8 cellular contexts compared by ENCODE assay signal in the genomic region with DNA sequence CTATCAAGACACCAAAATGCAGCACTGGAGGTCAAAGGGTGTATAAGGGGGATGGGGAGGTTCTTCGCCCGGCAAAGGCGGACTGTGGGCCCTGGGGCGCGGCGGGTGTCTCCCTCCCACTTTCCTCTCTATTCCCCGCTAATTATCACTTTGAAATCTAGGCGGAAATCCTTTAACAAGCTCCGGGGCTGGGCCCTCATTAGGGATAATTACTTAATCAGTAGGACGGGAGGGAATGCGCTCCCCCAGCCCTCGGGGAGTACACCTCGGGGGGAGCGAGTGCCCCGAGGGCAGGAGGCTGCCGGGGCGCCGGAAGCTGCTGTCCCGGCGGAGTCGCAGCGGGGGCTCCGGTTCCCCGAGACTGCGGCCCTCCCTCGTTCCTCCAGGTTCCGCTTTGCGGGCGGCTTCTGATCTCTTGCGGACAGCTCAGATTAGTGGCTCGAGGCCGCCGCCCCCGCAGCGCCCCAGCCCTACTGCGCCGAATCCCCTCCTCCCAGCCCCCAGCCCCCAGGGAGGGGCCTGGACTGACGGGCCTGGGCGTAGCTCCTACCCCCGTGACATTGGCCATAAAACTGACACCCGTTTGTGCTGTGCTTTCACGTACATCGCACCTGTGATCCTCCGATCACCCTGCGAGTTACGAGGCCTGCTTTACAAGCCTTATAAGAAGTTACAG. TPM values are rescaled to one million over a fixed set of nuclear protein-coding genes. Genes with fewer than 3 reads are reported as not detected.
DNase-seq lines count a peak whose midpoint lies in the region; ATAC-seq and TF ChIP-seq lines count a peak whose summit lies in the region.

No MANE protein-coding gene starts in this region.

- peak overlapping the region; percentile 71 for H3K4me2 ChIP-seq in IMR-90 (ENCODE audit: low read depth, low read length)

- no peak overlapping the region; the same call in 1 of the 2 replicates for H3K23ac ChIP-seq in IMR-90 (ENCODE audit: low read depth, low read length)

- peak overlapping the region; percentile 33; the same call in 1 of the 2 replicates for H3K4me3 ChIP-seq in IMR-90 (ENCODE audit: insufficient read depth, low read depth, low read length)

- no peaks in the 10 kb centered on the region for H3K4me1 ChIP-seq in IMR-90 (ENCODE audit: control insufficient read depth, insufficient read depth, low read length)

- H4K20me1 ChIP-seq in IMR-90 (ENCODE audit: insufficient read depth, low read length) = no peaks in the 10 kb centered on the region

- in situ Hi-C loops in GM18951 (cut with MboI; ENCODE audit: low sequenced_read_pairs, unreplicated experiment) (no loop called here), IMR-90 (cut with MboI; ENCODE audit: low sequenced_read_pairs) (no loop called here)

- peaks cover 6% of the 10 kb centered on the region; the same call in 1 of the 2 replicates for H3K9me1 ChIP-seq in IMR-90 (ENCODE audit: insufficient read depth, low read length)

- intact Hi-C loops in IMR-90 (cut with micrococcal nuclease) (no loop called here), activated B cell treated with CpG ODN at 0.5 μM for 24 hours (cut with micrococcal nuclease) (loop anchor here (2.0 to 5.0 kb wide), 2 partner anchors 41 to 213 kb away; partner anchors contain the start of genes FLOT1, IER3 and VARS2)

- peak overlapping the region; percentile 81 for H2AFZ ChIP-seq in IMR-90 (replicated peaks; ENCODE audit: low read length, poor library complexity)

- dilution Hi-C loops in IMR-90 (cut with HindIII; ENCODE audit: low sequenced_read_pairs, unreplicated experiment) = no loop called here

- H3K9me3 ChIP-seq in IMR-90 (ENCODE audit: control insufficient read depth, insufficient read depth, low read length) = peaks cover 6% of the 10 kb centered on the region

- no peak overlapping the region for H3K4ac ChIP-seq in IMR-90 (ENCODE audit: low read depth, low read length)

- H3K27me3 ChIP-seq in IMR-90 (ENCODE audit: control insufficient read depth, insufficient read depth, low read length) = peaks cover 73% of the 10 kb centered on the region

- H3K14ac ChIP-seq in IMR-90 (replicated peaks; ENCODE audit: low read depth, low read length) = no peak overlapping the region

- no peak overlapping the region for H2BK120ac ChIP-seq in IMR-90 (ENCODE audit: low read depth, low read length)

- H3K4me1 Mint-ChIP-seq in activated B cell treated with CpG ODN at 0.5 μM for 24 hours = peaks cover 21% of the 10 kb centered on the region

- CTCF ChIA-PET in IMR-90 (lab: Yijun Ruan, JAX) (interaction anchor here (1.2 kb wide), 1 partner anchor 42 kb away, joined by 3 read pairs; no protein-coding TSS in a partner anchor), activated B cell treated with CpG ODN at 0.5 μM for 24 hours (lab: Charles Lee) (interaction anchor here (0.6 to 1.6 kb wide), 2 partner anchors 124 to 1884 kb away, joined by 4 read pairs; no protein-coding TSS in a partner anchor)

- H2AK5ac ChIP-seq in IMR-90 (ENCODE audit: low read depth, low read length) = no peak overlapping the region

- peaks cover 5% of the 10 kb centered on the region for H3K27me3 Mint-ChIP-seq in activated B cell treated with CpG ODN at 0.5 μM for 24 hours

- no peaks in the 10 kb centered on the region for H3K79me1 ChIP-seq in IMR-90 (ENCODE audit: low read depth in 1 of 2, low read length in 2 of 2)

- no peaks in the 10 kb centered on the region for H3K9me3 Mint-ChIP-seq in activated B cell treated with CpG ODN at 0.5 μM for 24 hours

- H3K36me3 Mint-ChIP-seq in activated B cell treated with CpG ODN at 0.5 μM for 24 hours (ENCODE audit: low read depth) = no peaks in the 10 kb centered on the region

- peak overlapping the region; percentile 25; the same call in 1 of the 2 replicates for H4K5ac ChIP-seq in IMR-90 (ENCODE audit: low read depth, low read length)

- DNase-seq in IMR-90 (peak; percentile 4), activated B cell treated with CpG ODN at 0.5 μM for 24 hours (peak; percentile 72), caudate nucleus (lab: John Stamatoyannopoulos, UW) (peak in 37 of 61 donors; percentile 2 to 53 (median 18)), left kidney (ENCODE audit: low read depth, low spot score) (peak; percentile 86)
- DNase-seq in stimulated activated CD4-positive, alpha-beta T cell treated with anti-CD3 and anti-CD28 coated beads, Interleukin-2, amount 100 ng/mL, for 4 hours (ENCODE audit: low read depth) = peak; percentile 59

- no peak overlapping the region for H2BK20ac ChIP-seq in IMR-90 (ENCODE audit: low read depth, low read length)

- no peak overlapping the region for H3K9ac ChIP-seq in IMR-90 (ENCODE audit: low read depth, low read length)

- POLR2A ChIA-PET in IMR-90 (lab: Charles Lee; ENCODE audit: unreplicated experiment) (no interaction called here), activated B cell treated with CpG ODN at 0.5 μM for 24 hours (lab: Charles Lee) (interaction anchor here (0.6 to 2.0 kb wide), 9 partner anchors 38 to 1017 kb away, joined by 3 to 17 read pairs (median 3); partner anchors contain the start of genes DDR1, DXO, POLR1H and VARS2)

- peak overlapping the region; percentile 30 for H2AK9ac ChIP-seq in IMR-90 (replicated peaks; ENCODE audit: low read depth, low read length, poor library complexity)

- no peak overlapping the region for H3K18ac ChIP-seq in IMR-90 (ENCODE audit: low read depth, low read length)

- H3K4me3 Mint-ChIP-seq in activated B cell treated with CpG ODN at 0.5 μM for 24 hours = peak overlapping the region; percentile 82

- no peaks in the 10 kb centered on the region for H3K36me3 ChIP-seq in IMR-90 (ENCODE audit: control insufficient read depth, insufficient read depth, low read length)

- H3K27ac Mint-ChIP-seq in activated B cell treated with CpG ODN at 0.5 μM for 24 hours = peak overlapping the region; percentile 82

- no peak overlapping the region for H4K91ac ChIP-seq in IMR-90 (ENCODE audit: insufficient read depth, low read depth, low read length)

- peak; percentile 69 for TF ChIP-seq POLR2A in GM18951 (IDR thresholded peaks at IDR 0.05; ENCODE audit: extremely low read depth, insufficient read depth, insufficient read length)
- TF ChIP-seq POLR2A in IMR-90 (IDR thresholded peaks at IDR 0.05; ENCODE audit: low read depth, low read length) = no peak

- BruUV-seq in IMR-90 (replicated peaks; lab: Mats Ljungman, UMichigan) = no TSS peak

- no peak overlapping the region for H2BK5ac ChIP-seq in IMR-90 (ENCODE audit: low read depth, low read length, poor library complexity, severe bottlenecking)

- no peak for TF ChIP-seq RAD21 in IMR-90 (IDR thresholded peaks at IDR 0.05; ENCODE audit: low read length)

- no peak overlapping the region for H4K8ac ChIP-seq in IMR-90 (ENCODE audit: low read depth in 2 of 2, low read length in 2 of 2)

- TF ChIP-seq CTCF in IMR-90 (conservative IDR thresholded peaks at IDR 0.05; ENCODE audit: low read depth, low read length) (no peak), activated B cell treated with CpG ODN at 0.5 μM for 24 hours (IDR thresholded peaks at IDR 0.05) (no peak)

- WGBS in IMR-90 (ENCODE audit: extremely low coverage in 2 of 2, insufficient read length in 1 of 2), 2 experiments = 10% methylated on average over 24 of the region's 46 CpGs; no CpG with 5 or more reads in 1 of the 2 experiments

- ATAC-seq in IMR-90 (ENCODE audit: low read depth) (peak; percentile 66), activated B cell treated with CpG ODN at 0.5 μM for 24 hours (ENCODE audit: low read depth) (peak; percentile 93), HG03139 (IDR thresholded peaks at IDR 0.05; ENCODE audit: unreplicated experiment) (no peak), GM18511 (IDR thresholded peaks at IDR 0.05; ENCODE audit: unreplicated experiment) (no peak)

- H3K27ac ChIP-seq in IMR-90 (ENCODE audit: insufficient read depth, low read length) (no peak overlapping the region), caudate nucleus (ENCODE audit: low read depth, low read length) (no peak overlapping the region)

- H3K56ac ChIP-seq in IMR-90 (ENCODE audit: extremely low read depth, insufficient read depth, low read length) = no peak overlapping the region

- H2BK15ac ChIP-seq in IMR-90 (ENCODE audit: low read depth, low read length) = no peak overlapping the region

RNA-seq across cellular contexts. Expression of gene MUCL3, which starts 14.7 kb away (rescaled TPM):
- not detected in 2 replicates for total RNA-seq in IMR-90 (2012; rRNA removed)
- polyA plus RNA-seq in IMR-90 (2012; rRNA removed) = not detected in 2 replicates
- polyA plus RNA-seq in IMR-90 (2012; cell fraction: cytosol; rRNA removed) = not detected in 2 replicates
- polyA plus RNA-seq in IMR-90 (2012; cell fraction: nucleus; rRNA removed; ENCODE audit: low replicate concordance) = not detected in 2 replicates
- total RNA-seq in activated B cell treated with CpG ODN at 0.5 μM for 24 hours = not detected in 2 replicates

RNA-seq across cellular contexts. Expression of gene SFTA2, which starts 23.5 kb away (rescaled TPM):
- total RNA-seq in IMR-90 (2012; rRNA removed) = not detected in 2 replicates
- not detected in 2 replicates for polyA plus RNA-seq in IMR-90 (2012; rRNA removed)
- polyA plus RNA-seq in IMR-90 (2012; cell fraction: cytosol; rRNA removed) = not detected in 2 replicates
- not detected in 2 replicates for polyA plus RNA-seq in IMR-90 (2012; cell fraction: nucleus; rRNA removed; ENCODE audit: low replicate concordance)
- total RNA-seq in activated B cell treated with CpG ODN at 0.5 μM for 24 hours = not detected in 2 replicates

RNA-seq across cellular contexts. Expression of gene MUC21, which starts 28.0 kb away (rescaled TPM):
- not detected in 2 replicates for total RNA-seq in IMR-90 (2012; rRNA removed)
- not detected in 2 replicates for polyA plus RNA-seq in IMR-90 (2012; rRNA removed)
- polyA plus RNA-seq in IMR-90 (2012; cell fraction: cytosol; rRNA removed) = not detected in 2 replicates
- polyA plus RNA-seq in IMR-90 (2012; cell fraction: nucleus; rRNA removed; ENCODE audit: low replicate concordance) = not detected in 2 replicates
- not detected in 2 replicates for total RNA-seq in activated B cell treated with CpG ODN at 0.5 μM for 24 hours

RNA-seq across cellular contexts. Expression of gene VARS2, which starts 41.5 kb away (rescaled TPM):
- total RNA-seq in IMR-90 (2012; rRNA removed) (6.9 and 7.2 TPM in 2 replicates), activated B cell treated with CpG ODN at 0.5 μM for 24 hours (39.4 and 47.8 TPM in 2 replicates)
- 13.3 and 14.0 TPM in 2 replicates for polyA plus RNA-seq in IMR-90 (2012; rRNA removed)
- polyA plus RNA-seq in IMR-90 (2012; cell fraction: cytosol; rRNA removed) = 5.5 and 6.7 TPM in 2 replicates
- polyA plus RNA-seq in IMR-90 (2012; cell fraction: nucleus; rRNA removed; ENCODE audit: low replicate concordance) = 98.4 and 123 TPM in 2 replicates

RNA-seq across cellular contexts. Expression of gene GTF2H4, which starts 47.5 kb away (rescaled TPM):
- total RNA-seq in IMR-90 (2012; rRNA removed) (6.9 and 13.4 TPM in 2 replicates), activated B cell treated with CpG ODN at 0.5 μM for 24 hours (37.8 and 42.3 TPM in 2 replicates)
- 29.5 and 30.8 TPM in 2 replicates for polyA plus RNA-seq in IMR-90 (2012; rRNA removed)
- polyA plus RNA-seq in IMR-90 (2012; cell fraction: cytosol; rRNA removed) = 19.0 and 20.5 TPM in 2 replicates
- 90.6 and 118 TPM in 2 replicates for polyA plus RNA-seq in IMR-90 (2012; cell fraction: nucleus; rRNA removed; ENCODE audit: low replicate concordance)

Comparison
In these comparisons a context has a peak if more than half of its experiments do, and no peak if none do; other contexts are left out.
1. ATAC-seq: peak in IMR-90 (single experiment) and activated B cell treated with CpG ODN at 0.5 μM for 24 hours (single experiment); none in HG03139 (single experiment) and GM18511 (single experiment).
2. DNase-seq: peak in every context shown above with its lines; median percentile 86 in left kidney; 72 in activated B cell treated with CpG ODN at 0.5 μM for 24 hours; 59 in stimulated activated CD4-positive, alpha-beta T cell treated with anti-CD3 and anti-CD28 coated beads, Interleukin-2, amount 100 ng/mL, for 4 hours; 18 in caudate nucleus; 4 in IMR-90.